Comparison of ENCODE assay signal across 6 cellular contexts in genomic region chr6:132635288-132635687, GRCh38. TPM values are rescaled to one million over a fixed set of nuclear protein-coding genes. Genes with fewer than 3 reads are reported as not detected.
"Had no signal": no experiment of that assay in that cellular context is flagged by ENCODE, and none has a peak within 500 bp of the region (broad histone marks: within the 10 kb centered on the region; RNA-seq: fewer than 3 reads in every experiment).

No MANE protein-coding gene starts in this region.

RNA-seq across cellular contexts. Expression of gene TAAR2, which starts 11.2 kb away (rescaled TPM):
- total RNA-seq: GM23248, GM23338, H4, H7, H9, HFFc6 had no signal
- polyA plus RNA-seq: GM23248, GM23338 had no signal

RNA-seq across cellular contexts. Expression of gene TAAR1, which starts 23.7 kb away (rescaled TPM):
- total RNA-seq: GM23248, GM23338, H4, H7, H9, HFFc6 had no signal
- polyA plus RNA-seq: GM23248, GM23338 had no signal

RNA-seq across cellular contexts. Expression of gene TAAR5, which starts 45.7 kb away (rescaled TPM):
- total RNA-seq: GM23248, GM23338, H4, H7, H9, HFFc6 had no signal
- polyA plus RNA-seq: GM23248, GM23338 had no signal
